Comparison of ENCODE assay signal across 20 cellular contexts in genomic region chr16:534089-534635, GRCh38. TPM values are rescaled to one million over a fixed set of nuclear protein-coding genes. Genes with fewer than 3 reads are reported as not detected.
A peak's percentile ranks its signal among the peaks of the same experiment; 100 is the strongest.
DNase-seq lines count a peak whose midpoint lies in the region; ATAC-seq and TF ChIP-seq lines count a peak whose summit lies in the region.
"Had no signal": no experiment of that assay in that cellular context is flagged by ENCODE, and none has a peak within 500 bp of the region (broad histone marks: within the 10 kb centered on the region; RNA-seq: fewer than 3 reads in every experiment).

No MANE protein-coding gene starts in this region.

- no peak for TF ChIP-seq RAD21 in liver (IDR thresholded peaks at IDR 0.05)

- H3K9me3 ChIP-seq in Caco-2 (no peaks in the 10 kb centered on the region), PC-3 (ENCODE audit: low read length) (no peaks in the 10 kb centered on the region), liver (ENCODE audit: control insufficient read depth in 4 of 4, low read length in 3 of 4) (no peaks in the 10 kb centered on the region), gastrocnemius medialis (no peaks in the 10 kb centered on the region), spleen (no peaks in the 10 kb centered on the region)
- H3K9me3 ChIP-seq: left lung, uterus had no signal

- H3K4me1 ChIP-seq in Caco-2 (peaks cover 28% of the 10 kb centered on the region), PC-3 (ENCODE audit: insufficient read depth, low read length) (peaks cover 30% of the 10 kb centered on the region), liver (ENCODE audit: control insufficient read depth in 4 of 4, insufficient read depth in 4 of 4, low read length in 3 of 4) (peaks cover 33 to 53% (median 45%) of the 10 kb centered on the region in 4 donors), gastrocnemius medialis (peaks cover 41 to 44% of the 10 kb centered on the region in 2 donors), spleen (peaks cover 16 to 66% (median 35%) of the 10 kb centered on the region in 6 donors)

- TF ChIP-seq CTCF in Caco-2 (IDR thresholded peaks at IDR 0.05; ENCODE audit: insufficient read depth in 1 of 2, low read depth in 1 of 2, low read length in 1 of 2, severe bottlenecking in 1 of 2, unreplicated experiment in 1 of 2) (no peak), PC-3 (conservative IDR thresholded peaks at IDR 0.05; ENCODE audit: low read depth, low read length) (no peak), liver (IDR thresholded peaks at IDR 0.05; ENCODE audit: low read depth, low read length, missing input control) (no peak), gastrocnemius medialis (IDR thresholded peaks at IDR 0.05 in 4 of 5, conservative IDR thresholded peaks at IDR 0.05 in 1 of 5) (no peak), mesothelial cell of epicardium (IDR thresholded peaks at IDR 0.05; ENCODE audit: unreplicated experiment) (no peak), spleen (IDR thresholded peaks at IDR 0.05 in 8 of 11, conservative IDR thresholded peaks at IDR 0.05 in 3 of 11) (no peak)

- TSS peak; percentile 15 for BruUV-seq in Caco-2 (replicated peaks; lab: Mats Ljungman, UMichigan)
- BruUV-seq in PC-3 (replicated peaks; lab: Mats Ljungman, UMichigan): no TSS peak

- peak overlapping the region; percentile 50 for H3K4me3 ChIP-seq in Caco-2 (ENCODE audit: low read depth, low read length)
- H3K4me3 ChIP-seq in PC-3 (ENCODE audit: low read length): no peak overlapping the region
- H3K4me3 ChIP-seq in liver (ENCODE audit: low read depth in 1 of 3, low read length in 3 of 3): peak overlapping the region in 2 of 3 donors; percentile 35 to 65
- peak overlapping the region in 3 of 4 donors; percentile 11 to 31 (median 30) for H3K4me3 ChIP-seq in gastrocnemius medialis
- H3K4me3 ChIP-seq in spleen: no peak overlapping the region
- H3K4me3 ChIP-seq: K562, left lung, uterus had no signal

- POLR2A ChIA-PET in Caco-2 (lab: Charles Lee): interaction anchor here (1.8 kb wide), 1 partner anchor 102 kb away, joined by 4 read pairs; the partner anchor contains the start of gene METTL26
- POLR2A ChIA-PET in PC-3 (lab: Charles Lee; ENCODE audit: unreplicated experiment): no interaction called here

- H3K9ac ChIP-seq in PC-3 (ENCODE audit: low read length): no peak overlapping the region
- peak overlapping the region in 1 of 2 donors; percentile 10 for H3K9ac ChIP-seq in liver (ENCODE audit: low read depth in 1 of 2, low read length in 2 of 2)

- no peak overlapping the region for H2AFZ ChIP-seq in PC-3 (ENCODE audit: low read length)

- no peaks in the 10 kb centered on the region for H3K27me3 ChIP-seq in Caco-2 (replicated peaks; ENCODE audit: control insufficient read depth, insufficient read depth, low read length)
- H3K27me3 ChIP-seq in PC-3 (ENCODE audit: low read length): no peaks in the 10 kb centered on the region
- H3K27me3 ChIP-seq in liver (ENCODE audit: control insufficient read depth in 4 of 4, insufficient read depth in 4 of 4, low read length in 3 of 4): no peaks in the 10 kb centered on the region
- no peaks in the 10 kb centered on the region for H3K27me3 ChIP-seq in gastrocnemius medialis
- no peaks in the 10 kb centered on the region for H3K27me3 ChIP-seq in spleen (replicated peaks in 1 of 7)
- H3K27me3 ChIP-seq: left lung, uterus had no signal

- ATAC-seq in PC-3 (no peak), gastrocnemius medialis (peak; percentile 47 to 56), GM18511 (IDR thresholded peaks at IDR 0.05; ENCODE audit: unreplicated experiment) (no peak)
- ATAC-seq: K562; naive thymus-derived CD4-positive, alpha-beta T cell had no signal

- H3K79me2 ChIP-seq in PC-3 (ENCODE audit: low read length): peaks cover 98% of the 10 kb centered on the region

- H4K20me1 ChIP-seq in PC-3 (ENCODE audit: low read length): peaks cover 26% of the 10 kb centered on the region

- peak; percentile 87 to 88 for DNase-seq in Caco-2
- no peak for DNase-seq in PC-3
- peak; percentile 81 to 90 for DNase-seq in gastrocnemius medialis
- no peak for DNase-seq in mesothelial cell of epicardium (ENCODE audit: low spot score in 2 of 2, unreplicated experiment in 2 of 2)
- no peak for DNase-seq in GM03348 (ENCODE audit: low spot score)
- DNase-seq in spleen: no peak
- DNase-seq: activated CD4-positive, alpha-beta T cell treated with anti-CD3 and anti-CD28 coated beads for 4 hours; activated effector memory CD4-positive, alpha-beta T cell treated with anti-CD3 and anti-CD28 coated beads, Interleukin-2, amount 50 U/mL, for 16 hours; left lung; naive thymus-derived CD4-positive, alpha-beta T cell; NCI-H1048; NCI-H2081; NCI-H748 treated with DMSO at 0.1 percent for 48 hours; stimulated activated naive CD4-positive, alpha-beta T cell treated with Interleukin-2 at 50 U/mL for 16 hours; uterus had no signal

- TF ChIP-seq POLR2A in gastrocnemius medialis (IDR thresholded peaks at IDR 0.05) (peak; percentile 36 to 44), spleen (IDR thresholded peaks at IDR 0.05) (no peak)

- intact Hi-C loops in Caco-2 (cut with micrococcal nuclease; ENCODE audit: unreplicated experiment) (no loop called here), PC-3 (cut with micrococcal nuclease) (no loop called here), gastrocnemius medialis (cut with DNase I; ENCODE audit: low total_unique reads) (loop anchor here (1.0 to 2.0 kb wide), 2 partner anchors 55 to 109 kb away; partner anchors contain the start of gene RAB11FIP3), spleen (cut with DNase I; ENCODE audit: low total_unique reads) (no loop called here)

- H3K27ac ChIP-seq in PC-3 (ENCODE audit: low read length) (0 out of 2 replicates have a peak overlapping the region, but pooled peaks have one; percentile 50), liver (ENCODE audit: low read depth in 1 of 2, low read length in 2 of 2) (peak overlapping the region in 1 of 2 donors; percentile 58), gastrocnemius medialis (peak overlapping the region; percentile 82 to 94 (median 92)), spleen (no peak overlapping the region)
- H3K27ac ChIP-seq: left lung, uterus had no signal

- H3K27me3 Mint-ChIP-seq in Caco-2 (ENCODE audit: insufficient read depth, unreplicated experiment): no peaks in the 10 kb centered on the region
- no peaks in the 10 kb centered on the region for H3K27me3 Mint-ChIP-seq in mesothelial cell of epicardium (ENCODE audit: low read depth)
- H3K27me3 Mint-ChIP-seq: naive thymus-derived CD4-positive, alpha-beta T cell had no signal

- no peaks in the 10 kb centered on the region for H3K9me2 ChIP-seq in PC-3 (replicated peaks; ENCODE audit: low read length)

- 35% methylated on average over 25 of the region's 25 CpGs for WGBS in liver
- 82 to 96% (median 87%) methylated on average over 5 to 25 of the region's 25 CpGs for WGBS in spleen, 5 donors

- H3K36me3 Mint-ChIP-seq in Caco-2 (ENCODE audit: insufficient read depth, unreplicated experiment) (peaks cover 26% of the 10 kb centered on the region), mesothelial cell of epicardium (peaks cover 7% of the 10 kb centered on the region)

- peak overlapping the region; percentile 67 for H3K4me3 Mint-ChIP-seq in Caco-2 (ENCODE audit: unreplicated experiment)
- H3K4me3 Mint-ChIP-seq in mesothelial cell of epicardium: no peak overlapping the region
- H3K4me3 Mint-ChIP-seq: naive thymus-derived CD4-positive, alpha-beta T cell had no signal

- H3K27ac Mint-ChIP-seq in Caco-2 (ENCODE audit: unreplicated experiment) (peak overlapping the region; percentile 71), mesothelial cell of epicardium (no peak overlapping the region)
- H3K27ac Mint-ChIP-seq: naive thymus-derived CD4-positive, alpha-beta T cell had no signal

- no peaks in the 10 kb centered on the region for H3K4me1 Mint-ChIP-seq in Caco-2 (ENCODE audit: low read depth, unreplicated experiment)
- H3K4me1 Mint-ChIP-seq in mesothelial cell of epicardium: peaks cover 3% of the 10 kb centered on the region

- H3K36me3 ChIP-seq in Caco-2 (ENCODE audit: control insufficient read depth, insufficient read depth, low read length): peaks cover 2% of the 10 kb centered on the region; the same call in 1 of the 2 replicates
- no peaks in the 10 kb centered on the region; the same call in 1 of the 2 replicates for H3K36me3 ChIP-seq in PC-3 (ENCODE audit: low read depth, low read length)
- peaks cover 3 to 16% (median 5%) of the 10 kb centered on the region in 4 donors for H3K36me3 ChIP-seq in liver (ENCODE audit: control insufficient read depth in 4 of 4, insufficient read depth in 3 of 4, low read depth in 1 of 4, low read length in 3 of 4)
- peaks cover 0 to 5% of the 10 kb centered on the region in 2 donors for H3K36me3 ChIP-seq in gastrocnemius medialis
- peaks cover 0 to 75% (median 29%) of the 10 kb centered on the region in 6 donors for H3K36me3 ChIP-seq in spleen
- H3K36me3 ChIP-seq: uterus had no signal

- no peak overlapping the region for H3K4me2 ChIP-seq in PC-3 (ENCODE audit: low read length)

- CTCF ChIA-PET in Caco-2 (lab: Charles Lee) (interaction anchor here (1.2 kb wide), 2 partner anchors 51 to 109 kb away, joined by 3 to 5 read pairs; partner anchors contain the start of gene RAB11FIP3), PC-3 (lab: Charles Lee) (no interaction called here)

- in situ Hi-C loops in gastrocnemius medialis (cut with MboI; ENCODE audit: low sequenced_read_pairs in 4 of 4): no loop called here

- H3K9me3 Mint-ChIP-seq in Caco-2 (ENCODE audit: unreplicated experiment): no peaks in the 10 kb centered on the region
- H3K9me3 Mint-ChIP-seq in mesothelial cell of epicardium: no peaks in the 10 kb centered on the region
- H3K9me3 Mint-ChIP-seq: naive thymus-derived CD4-positive, alpha-beta T cell had no signal

- no peaks in the 10 kb centered on the region for H3F3A ChIP-seq in PC-3 (ENCODE audit: low read length, unreplicated experiment)

RNA-seq across cellular contexts. Expression of gene CAPN15, which starts 6.7 kb away (rescaled TPM):
- total RNA-seq in Caco-2 (2022) (85.3 and 87.9 TPM in 2 replicates), PC-3 (2014; rRNA removed) (60.4 and 78.1 TPM in 2 replicates), liver (10 to 100 TPM; 26.2 to 37.2 TPM), gastrocnemius medialis (10 to 100 TPM; 22.3 to 37.8 (median 27.4) TPM), mesothelial cell of epicardium (48.2 to 49.1 TPM (median 48.7 TPM) in 3 replicates), spleen (10 to 100 TPM; 48.1 to 71.7 (median 63.9) TPM)
- polyA plus RNA-seq in liver (10 to 100 TPM in 1 of 2 donors, 1 to 10 TPM in 1; 5.9 to 17.0 TPM), spleen (10 to 100 TPM; 25.8 to 65.0 (median 36.4) TPM)

RNA-seq across cellular contexts. Expression of gene PRR35, which starts 26.0 kb away (rescaled TPM):
- 0.14 TPM in 1 of 2 replicates, not detected in the other for total RNA-seq in Caco-2 (2022)
- not detected in 2 replicates for total RNA-seq in PC-3 (2014; rRNA removed)
- total RNA-seq in liver: not detected
- polyA plus RNA-seq in liver: not detected
- not detected for total RNA-seq in gastrocnemius medialis
- 0.25 TPM in 1 of 3 replicates, not detected in the others for total RNA-seq in mesothelial cell of epicardium
- total RNA-seq in spleen: not detected
- not detected for polyA plus RNA-seq in spleen
- total RNA-seq: fibroblast of villous mesenchyme; left lung; naive thymus-derived CD4-positive, alpha-beta T cell; posterior vena cava; uterus had no signal
- polyA plus RNA-seq: naive thymus-derived CD4-positive, alpha-beta T cell had no signal

RNA-seq across cellular contexts. Expression of gene NHLRC4, which starts 32.6 kb away (rescaled TPM):
- total RNA-seq in Caco-2 (2022) (not detected in 2 replicates), PC-3 (2014; rRNA removed) (0.44 TPM in 1 of 2 replicates, not detected in the other), liver (1 to 10 TPM in 1 of 2 donors, under 1 TPM in 1; 0.25 to 7.0 TPM), gastrocnemius medialis (under 1 TPM; 0.42 to 0.56 (median 0.48) TPM), mesothelial cell of epicardium (2.3 to 3.0 TPM (median 2.7 TPM) in 3 replicates), spleen (1 to 10 TPM; 1.5 to 8.8 (median 4.5) TPM)
- polyA plus RNA-seq in liver (under 1 TPM in 1 of 2 donors, not detected in 1; 0.17 TPM), spleen (1 to 10 TPM; 2.7 to 4.7 (median 3.6) TPM)

RNA-seq across cellular contexts. Expression of gene PIGQ, which starts 35.6 kb away (rescaled TPM):
- total RNA-seq in Caco-2 (2022) (45.3 and 45.8 TPM in 2 replicates), PC-3 (2014; rRNA removed) (36.0 and 43.8 TPM in 2 replicates), liver (100 to 1,000 TPM in 1 of 2 donors, 10 to 100 TPM in 1; 16.8 to 144 TPM), gastrocnemius medialis (10 to 100 TPM; 22.2 to 47.3 (median 38.5) TPM), mesothelial cell of epicardium (78.5 to 86.7 TPM (median 84.8 TPM) in 3 replicates), spleen (10 to 100 TPM; 36.1 to 42.7 (median 39.2) TPM)
- polyA plus RNA-seq in liver (10 to 100 TPM; 18.9 to 22.4 TPM), spleen (10 to 100 TPM; 20.7 to 70.5 (median 42.2) TPM)

RNA-seq across cellular contexts. Expression of gene RAB40C, which starts 55.7 kb away (rescaled TPM):
- total RNA-seq in Caco-2 (2022): 18.7 and 19.1 TPM in 2 replicates
- total RNA-seq in PC-3 (2014; rRNA removed): 19.5 and 27.0 TPM in 2 replicates
- 10 to 100 TPM in 1 of 2 donors, 1 to 10 TPM in 1; 7.7 to 11.0 TPM for total RNA-seq in liver
- polyA plus RNA-seq in liver: 10 to 100 TPM in 1 of 2 donors, 1 to 10 TPM in 1; 6.1 to 10.7 TPM
- total RNA-seq in gastrocnemius medialis: 10 to 100 TPM; 15.6 to 29.3 (median 21.4) TPM
- total RNA-seq in mesothelial cell of epicardium: 23.2 to 26.2 TPM (median 25.5 TPM) in 3 replicates
- 10 to 100 TPM; 12.9 to 21.6 (median 15.3) TPM for total RNA-seq in spleen
- 10 to 100 TPM in 2 of 3 donors, 1 to 10 TPM in 1; 8.1 to 20.9 (median 11.0) TPM for polyA plus RNA-seq in spleen

Comparison
In these comparisons a context has a peak if more than half of its experiments do, and no peak if none do; other contexts are left out.
1. DNase-seq: peak in Caco-2 (2 of 2) and gastrocnemius medialis (2 of 2); none in PC-3 (single experiment), mesothelial cell of epicardium (0 of 2), GM03348 (single experiment) and spleen (single experiment).
2. H3K4me3 ChIP-seq: peak in Caco-2 (single experiment), liver (2 of 3) and gastrocnemius medialis (3 of 4); none in PC-3 (single experiment) and spleen (0 of 8).
3. ATAC-seq: peak in gastrocnemius medialis (2 of 2); none in PC-3 (single experiment) and GM18511 (single experiment).
4. H3K27ac ChIP-seq: peak in PC-3 (single experiment) and gastrocnemius medialis (4 of 4); none in spleen (0 of 8).
5. POLR2A ChIP-seq: peak in gastrocnemius medialis (2 of 2); none in spleen (0 of 3).